8 cellular contexts compared by ENCODE assay signal in the genomic region with DNA sequence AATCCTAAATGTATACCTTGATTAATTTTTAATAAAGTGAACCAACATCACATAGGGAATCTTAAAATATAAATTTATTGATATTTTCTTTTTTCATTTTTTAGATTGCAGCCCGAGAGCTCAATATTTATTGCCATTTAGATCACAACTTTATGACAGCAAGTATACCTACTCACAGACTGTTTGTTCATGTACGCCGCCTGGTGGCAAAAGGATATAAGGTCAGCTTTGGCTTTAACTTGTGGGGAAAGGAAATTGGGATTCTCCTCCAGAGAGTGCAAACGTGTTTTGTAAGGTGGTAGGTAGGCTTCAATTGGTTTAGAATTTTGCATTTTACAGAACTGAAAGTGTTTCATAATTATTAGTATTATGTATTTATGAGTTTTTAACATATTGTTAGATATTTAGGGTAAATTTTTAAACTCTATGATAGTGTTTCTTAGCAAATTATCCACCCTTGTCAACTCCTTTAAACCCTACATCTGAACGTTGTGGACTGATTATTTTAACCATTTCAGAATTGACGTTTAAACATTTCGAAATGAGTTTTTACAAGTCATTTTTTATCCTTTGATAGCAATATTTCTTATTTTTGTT. TPM values are rescaled to one million over a fixed set of nuclear protein-coding genes. Genes with fewer than 3 reads are reported as not detected.
DNase-seq lines count a peak whose midpoint lies in the region; ATAC-seq, FAIRE-seq and TF ChIP-seq lines count a peak whose summit lies in the region.

No MANE protein-coding gene starts in this region.

- H3K9me3 Mint-ChIP-seq in CD4-positive, CD25-positive, alpha-beta regulatory T cell: no peaks in the 10 kb centered on the region

- peaks cover 48% of the 10 kb centered on the region for H3K36me3 Mint-ChIP-seq in CD4-positive, CD25-positive, alpha-beta regulatory T cell

- intact Hi-C loops in mammary epithelial cell (cut with micrococcal nuclease): loop anchor here (1.0 to 5.0 kb wide), 4 partner anchors 184 to 580 kb away; a partner anchor contains a TSS

- H3K36me3 ChIP-seq in CD4-positive, CD25-positive, alpha-beta regulatory T cell (ENCODE audit: control insufficient read depth, insufficient read depth, low read length): peaks cover 49% of the 10 kb centered on the region
- H3K36me3 ChIP-seq in WERI-Rb-1 (peaks cover 39% of the 10 kb centered on the region), mammary epithelial cell (ENCODE audit: insufficient read depth, low read length) (peaks cover 11% of the 10 kb centered on the region), keratinocyte (ENCODE audit: control insufficient read depth in 2 of 2, extremely low read depth in 1 of 2, insufficient read depth in 2 of 2, low read length in 2 of 2) (peaks cover 14 to 16% of the 10 kb centered on the region in 2 experiments)

- no peak overlapping the region for H3K4me3 ChIP-seq in CD4-positive, CD25-positive, alpha-beta regulatory T cell (ENCODE audit: low read depth, low read length)
- H3K4me3 ChIP-seq in WERI-Rb-1 (ENCODE audit: low read depth, low read length) (no peak overlapping the region), mammary epithelial cell (replicated peaks in 1 of 3; ENCODE audit: insufficient read depth in 1 of 3, low read depth in 2 of 3, low read length in 3 of 3) (no peak overlapping the region), keratinocyte (ENCODE audit: control insufficient read depth in 2 of 3, extremely low read depth in 1 of 3, insufficient read depth in 2 of 3, low read depth in 1 of 3, low read length in 3 of 3) (no peak overlapping the region)

- TF ChIP-seq CTCF in WERI-Rb-1 (IDR thresholded peaks at IDR 0.05; ENCODE audit: low read depth, low read length) (peak; percentile 67), mammary epithelial cell (conservative IDR thresholded peaks at IDR 0.05 in 1 of 2, IDR thresholded peaks at IDR 0.05 in 1 of 2; ENCODE audit: extremely low read depth in 1 of 2, insufficient read depth in 1 of 2, low read depth in 1 of 2, low read length in 2 of 2) (peak; percentile 89 to 92), keratinocyte (optimal IDR thresholded peaks at IDR 0.05 in 1 of 3, IDR thresholded peaks at IDR 0.05 in 1 of 3, conservative IDR thresholded peaks at IDR 0.05 in 1 of 3; ENCODE audit: extremely low read depth in 1 of 3, insufficient read depth in 2 of 3, low read length in 3 of 3) (peak; percentile 59 to 88 (median 73))

- peak; percentile 38 to 77 (median 58) for DNase-seq in CD4-positive, CD25-positive, alpha-beta regulatory T cell
- DNase-seq in H4 (ENCODE audit: low spot score) (peak; percentile 68), NCI-H2107 treated with DMSO at 0.1 percent for 48 hours (lab: John Stamatoyannopoulos, UW; ENCODE audit: unreplicated experiment) (peak; percentile 44), WERI-Rb-1 (peak; percentile 71), mammary epithelial cell (peak; percentile 66), keratinocyte (ENCODE audit: low read depth, low spot score) (peak; percentile 21), mesenteric fat pad (ENCODE audit: low spot score) (no peak)
- DNase-seq in stimulated activated CD4-positive, alpha-beta T cell treated with anti-CD3 and anti-CD28 coated beads, Interleukin-2, amount 100 ng/mL, for 24 hours: peak; percentile 73 to 75

- BruUV-seq in mammary epithelial cell (replicated peaks; lab: Mats Ljungman, UMichigan): no TSS peak

- H3K79me2 ChIP-seq in mammary epithelial cell (ENCODE audit: insufficient read depth, low read length) (no peaks in the 10 kb centered on the region), keratinocyte (ENCODE audit: control insufficient read depth, insufficient read depth, low read length) (no peaks in the 10 kb centered on the region)

- H3K4me1 Mint-ChIP-seq in CD4-positive, CD25-positive, alpha-beta regulatory T cell: peaks cover 5 to 18% (median 8%) of the 10 kb centered on the region in 4 donors

- CTCF ChIA-PET in mammary epithelial cell (lab: Charles Lee; ENCODE audit: low non-redundant PET): interaction anchor here (0.5 to 0.7 kb wide), 7 partner anchors 9 to 581 kb away, joined by 3 to 13 read pairs (median 4); a partner anchor contains a TSS

- H3K4me2 ChIP-seq in mammary epithelial cell (ENCODE audit: insufficient read depth, low read depth, low read length) (no peak overlapping the region), keratinocyte (ENCODE audit: control insufficient read depth, extremely low read depth, insufficient read depth, low read depth, low read length) (no peak overlapping the region)

- no peaks in the 10 kb centered on the region for H3K4me1 ChIP-seq in CD4-positive, CD25-positive, alpha-beta regulatory T cell (ENCODE audit: control insufficient read depth, insufficient read depth, low read length, poor library complexity, severe bottlenecking)
- peaks cover 8% of the 10 kb centered on the region for H3K4me1 ChIP-seq in mammary epithelial cell (ENCODE audit: insufficient read depth, low read length)
- H3K4me1 ChIP-seq in keratinocyte (ENCODE audit: control insufficient read depth, extremely low read depth, insufficient read depth, low read length): peaks cover 12% of the 10 kb centered on the region

- H3K9me1 ChIP-seq in keratinocyte (ENCODE audit: control insufficient read depth, extremely low read depth, insufficient read depth, low read length): no peaks in the 10 kb centered on the region

- FAIRE-seq in keratinocyte (lab: Jason Lieb, UNC): peak; percentile 29

- H4K20me1 ChIP-seq in mammary epithelial cell (ENCODE audit: insufficient read depth, low read length) (no peaks in the 10 kb centered on the region), keratinocyte (ENCODE audit: control insufficient read depth, extremely low read depth, insufficient read depth, low read length) (no peaks in the 10 kb centered on the region)

- H3K9ac ChIP-seq in mammary epithelial cell (ENCODE audit: insufficient read depth, low read length) (peak overlapping the region; percentile 37), keratinocyte (ENCODE audit: control insufficient read depth, extremely low read depth, insufficient read depth, low read length) (no peak overlapping the region)

- H3K27me3 Mint-ChIP-seq in CD4-positive, CD25-positive, alpha-beta regulatory T cell: no peaks in the 10 kb centered on the region

- H3K9me3 ChIP-seq in CD4-positive, CD25-positive, alpha-beta regulatory T cell (ENCODE audit: control insufficient read depth in 2 of 2, low read length in 2 of 2): no peaks in the 10 kb centered on the region
- H3K9me3 ChIP-seq in WERI-Rb-1 (ENCODE audit: severe bottlenecking): no peaks in the 10 kb centered on the region
- no peaks in the 10 kb centered on the region for H3K9me3 ChIP-seq in mammary epithelial cell (replicated peaks; ENCODE audit: insufficient read depth, low read length)
- H3K9me3 ChIP-seq in keratinocyte (ENCODE audit: control insufficient read depth, low read depth, low read length): no peaks in the 10 kb centered on the region

- H2AFZ ChIP-seq in mammary epithelial cell (ENCODE audit: low read depth, low read length) (peak overlapping the region; percentile 29), keratinocyte (ENCODE audit: control insufficient read depth, low read length) (no peak overlapping the region)

- no peak overlapping the region for H3K27ac Mint-ChIP-seq in CD4-positive, CD25-positive, alpha-beta regulatory T cell

- ATAC-seq in CD4-positive, CD25-positive, alpha-beta regulatory T cell (ENCODE audit: low read depth in 2 of 2): peak; percentile 67 to 72

- H3K4me3 Mint-ChIP-seq in CD4-positive, CD25-positive, alpha-beta regulatory T cell: no peak overlapping the region

- no peaks in the 10 kb centered on the region for H3K27me3 ChIP-seq in CD4-positive, CD25-positive, alpha-beta regulatory T cell (ENCODE audit: control insufficient read depth, insufficient read depth, low read length)
- H3K27me3 ChIP-seq in WERI-Rb-1 (ENCODE audit: insufficient read depth, low read depth, severe bottlenecking) (no peaks in the 10 kb centered on the region), mammary epithelial cell (ENCODE audit: insufficient read depth, low read length) (no peaks in the 10 kb centered on the region), keratinocyte (ENCODE audit: control insufficient read depth, extremely low read depth, insufficient read depth, low read length) (no peaks in the 10 kb centered on the region)

- H3K27ac ChIP-seq in CD4-positive, CD25-positive, alpha-beta regulatory T cell (ENCODE audit: insufficient read depth, low read length, poor library complexity, severe bottlenecking): no peak overlapping the region
- H3K27ac ChIP-seq in WERI-Rb-1 (no peak overlapping the region), mammary epithelial cell (ENCODE audit: insufficient read depth, low read depth, low read length) (no peak overlapping the region), keratinocyte (ENCODE audit: control insufficient read depth, insufficient read depth, low read length) (no peak overlapping the region)

- in situ Hi-C loops in mammary epithelial cell (cut with MboI; ENCODE audit: low sequenced_read_pairs in 2 of 2): loop anchor here in 1 of 2 donors (5.0 kb wide), 1 partner anchor 195 kb away; no protein-coding TSS in a partner anchor

- dilution Hi-C loops in mammary epithelial cell (cut with HindIII; ENCODE audit: low sequenced_read_pairs) (no loop called here), keratinocyte (cut with MboI; ENCODE audit: extremely low pct_ligation_motif_present, low sequenced_read_pairs) (no loop called here)

- WGBS in mammary epithelial cell (ENCODE audit: low coverage, missing lambda C conversion rate): 2% methylated on average over 7 of the region's 7 CpGs

RNA-seq across cellular contexts. Expression of a gene that starts 17.5 kb away (rescaled TPM):
- 7.7 TPM for total RNA-seq in CD4-positive, CD25-positive, alpha-beta regulatory T cell
- 1 to 10 TPM; 2.1 to 3.0 (median 2.3) TPM for polyA plus RNA-seq in CD4-positive, CD25-positive, alpha-beta regulatory T cell
- 64.4 and 77.7 TPM in 2 replicates for total RNA-seq in H4 (2014; rRNA removed; shearing (Covaris generic))
- total RNA-seq in mammary epithelial cell (10 to 100 TPM in 1 of 2 donors, 1 to 10 TPM in 1; 6.2 to 30.0 TPM), mesenteric fat pad (8.9 TPM)
- polyA plus RNA-seq in mammary epithelial cell (31.7 TPM), keratinocyte (4.4 to 19.7 TPM (median 16.7 TPM) in 3 replicates)
- polyA minus RNA-seq in mammary epithelial cell (9.1 TPM), keratinocyte (2.3 to 14.4 TPM (median 4.9 TPM) in 3 replicates)
- polyA plus RNA-seq in keratinocyte (2011; ENCODE audit: low read depth): 2.5 TPM
- polyA plus RNA-seq in keratinocyte (2011; cell fraction: cytosol; rRNA removed): 5.0 and 9.0 TPM in 2 replicates
- 6.2 and 7.3 TPM in 2 replicates for polyA plus RNA-seq in keratinocyte (2011; cell fraction: nucleus; rRNA removed)
- polyA plus RNA-seq in keratinocyte (2012; ENCODE audit: low replicate concordance): 1.9 and 16.4 TPM in 2 replicates
- 7.9 TPM for polyA minus RNA-seq in keratinocyte (2011; cell fraction: cytosol; rRNA and poly(A)+ RNA removed)
- 1.6 and 2.4 TPM in 2 replicates for polyA minus RNA-seq in keratinocyte (2011; cell fraction: nucleus; rRNA and poly(A)+ RNA removed)

RNA-seq across cellular contexts. Expression of a gene that starts 17.8 kb away (rescaled TPM):
- total RNA-seq in CD4-positive, CD25-positive, alpha-beta regulatory T cell: 17.3 TPM
- 10 to 100 TPM; 11.2 to 14.3 (median 13.0) TPM for polyA plus RNA-seq in CD4-positive, CD25-positive, alpha-beta regulatory T cell
- 7.2 and 8.4 TPM in 2 replicates for total RNA-seq in H4 (2014; rRNA removed; shearing (Covaris generic))
- total RNA-seq in mammary epithelial cell: 10 to 100 TPM; 20.0 TPM
- 6.9 TPM for polyA plus RNA-seq in mammary epithelial cell
- polyA minus RNA-seq in mammary epithelial cell: 2.3 TPM
- polyA plus RNA-seq in keratinocyte: 6.6 to 11.1 TPM (median 10.1 TPM) in 3 replicates
- 14.9 TPM for polyA plus RNA-seq in keratinocyte (2011; ENCODE audit: low read depth)
- polyA plus RNA-seq in keratinocyte (2011; cell fraction: cytosol; rRNA removed): 6.3 and 11.7 TPM in 2 replicates
- polyA plus RNA-seq in keratinocyte (2011; cell fraction: nucleus; rRNA removed): 5.6 and 7.6 TPM in 2 replicates
- polyA plus RNA-seq in keratinocyte (2012; ENCODE audit: low replicate concordance): 6.2 and 9.4 TPM in 2 replicates
- 2.3 to 18.1 TPM (median 6.6 TPM) in 3 replicates for polyA minus RNA-seq in keratinocyte
- 9.0 TPM for polyA minus RNA-seq in keratinocyte (2011; cell fraction: cytosol; rRNA and poly(A)+ RNA removed)
- 9.0 and 15.9 TPM in 2 replicates for polyA minus RNA-seq in keratinocyte (2011; cell fraction: nucleus; rRNA and poly(A)+ RNA removed)
- total RNA-seq in mesenteric fat pad: 16.3 TPM
